Comparison of ENCODE assay signal across 8 cellular contexts in genomic region chr9:33151007-33151557, GRCh38. TPM values are rescaled to one million over a fixed set of nuclear protein-coding genes. Genes with fewer than 3 reads are reported as not detected.
DNase-seq lines count a peak whose midpoint lies in the region; ATAC-seq, FAIRE-seq and TF ChIP-seq lines count a peak whose summit lies in the region.

No MANE protein-coding gene starts in this region.

- H3K4me1 ChIP-seq in adipocyte (ENCODE audit: control insufficient read depth, insufficient read depth, low read length) (peaks cover 28% of the 10 kb centered on the region), kidney (ENCODE audit: control insufficient read depth in 1 of 2, insufficient read depth in 1 of 2, low read depth in 1 of 2, low read length in 2 of 2) (peaks cover 33 to 45% of the 10 kb centered on the region in 2 donors), subcutaneous abdominal adipose tissue (ENCODE audit: control insufficient read depth in 5 of 5, insufficient read depth in 5 of 5, low read length in 5 of 5) (peaks cover 11 to 70% (median 49%) of the 10 kb centered on the region in 5 donors)

- no peaks in the 10 kb centered on the region for H3K27me3 ChIP-seq in adipocyte (replicated peaks; ENCODE audit: control insufficient read depth, insufficient read depth, low read length)
- H3K27me3 ChIP-seq in subcutaneous abdominal adipose tissue (ENCODE audit: control insufficient read depth in 5 of 5, insufficient read depth in 4 of 5, low read length in 5 of 5), result no peaks in the 10 kb centered on the region

- DNase-seq in AML-193 (lab: John Stamatoyannopoulos, UW), result peak; percentile 25 to 45
- DNase-seq in HS-27A (ENCODE audit: low read depth), result peak; percentile 97
- DNase-seq in adipocyte (ENCODE audit: low read depth), result peak; percentile 95
- DNase-seq in kidney, result no peak
- no peak for DNase-seq in NCI-H128 (lab: John Stamatoyannopoulos, UW; ENCODE audit: unreplicated experiment)
- no peak for DNase-seq in HuH-7 (ENCODE audit: low spot score)

- H3K9ac ChIP-seq in adipocyte (ENCODE audit: low read length), result peak overlapping the region; percentile 63
- peak overlapping the region in 1 of 2 donors; percentile 23 for H3K9ac ChIP-seq in kidney (ENCODE audit: low read length in 2 of 2)
- peak overlapping the region in 2 of 5 donors; percentile 52 to 57 for H3K9ac ChIP-seq in subcutaneous abdominal adipose tissue (ENCODE audit: low read length in 5 of 5)

- no peaks in the 10 kb centered on the region for H3K36me3 ChIP-seq in adipocyte (ENCODE audit: control insufficient read depth, insufficient read depth, low read length, severe bottlenecking)
- H3K36me3 ChIP-seq in kidney (ENCODE audit: control insufficient read depth in 1 of 2, insufficient read depth in 2 of 2, low read length in 2 of 2), result no peaks in the 10 kb centered on the region
- H3K36me3 ChIP-seq in subcutaneous abdominal adipose tissue (ENCODE audit: control insufficient read depth in 5 of 5, insufficient read depth in 5 of 5, low read length in 5 of 5), result no peaks in the 10 kb centered on the region

- H3K4me3 ChIP-seq in adipocyte (ENCODE audit: low read length) (peak overlapping the region; percentile 67), kidney (ENCODE audit: low read length in 2 of 2) (peak overlapping the region in 1 of 2 donors; percentile 36), subcutaneous abdominal adipose tissue (ENCODE audit: low read depth in 1 of 5, low read length in 5 of 5) (peak overlapping the region in 1 of 5 donors; percentile 44)

- FAIRE-seq in kidney (lab: Jason Lieb, UNC), result no peak

- H3K9me3 ChIP-seq in adipocyte (ENCODE audit: control insufficient read depth, low read length), result no peaks in the 10 kb centered on the region
- H3K9me3 ChIP-seq in kidney (ENCODE audit: control insufficient read depth in 1 of 2, low read length in 2 of 2), result no peaks in the 10 kb centered on the region
- peaks cover 0 to 2% (median 0%) of the 10 kb centered on the region in 5 donors for H3K9me3 ChIP-seq in subcutaneous abdominal adipose tissue (ENCODE audit: control insufficient read depth in 5 of 5, low read length in 5 of 5)

- TF ChIP-seq CTCF in kidney (IDR thresholded peaks at IDR 0.05; ENCODE audit: borderline replicate concordance, extremely low read depth, insufficient read depth), result no peak

- intact Hi-C loops in kidney (cut with DNase I), result no loop called here

- no peak for ATAC-seq in HG03521 (IDR thresholded peaks at IDR 0.05; ENCODE audit: unreplicated experiment)

- H3K27ac ChIP-seq in kidney (ENCODE audit: low read depth in 2 of 2, low read length in 2 of 2), result peak overlapping the region; percentile 72 to 78
- peak overlapping the region; percentile 51 for H3K27ac ChIP-seq in subcutaneous abdominal adipose tissue (ENCODE audit: low read depth, low read length)

RNA-seq across cellular contexts. Expression of gene B4GALT1, which starts 16.1 kb away (rescaled TPM):
- 163 TPM for total RNA-seq in kidney
- polyA plus RNA-seq in kidney (ENCODE audit: insufficient read depth, low read depth, low replicate concordance), result 33.0 TPM

Comparison
In these comparisons a context has a peak if more than half of its experiments do, and no peak if none do; other contexts are left out.
1. DNase-seq: peak in AML-193 (2 of 2), HS-27A (single experiment) and adipocyte (single experiment); none in kidney (single experiment), NCI-H128 (single experiment) and HuH-7 (single experiment).